In the genomic region with DNA sequence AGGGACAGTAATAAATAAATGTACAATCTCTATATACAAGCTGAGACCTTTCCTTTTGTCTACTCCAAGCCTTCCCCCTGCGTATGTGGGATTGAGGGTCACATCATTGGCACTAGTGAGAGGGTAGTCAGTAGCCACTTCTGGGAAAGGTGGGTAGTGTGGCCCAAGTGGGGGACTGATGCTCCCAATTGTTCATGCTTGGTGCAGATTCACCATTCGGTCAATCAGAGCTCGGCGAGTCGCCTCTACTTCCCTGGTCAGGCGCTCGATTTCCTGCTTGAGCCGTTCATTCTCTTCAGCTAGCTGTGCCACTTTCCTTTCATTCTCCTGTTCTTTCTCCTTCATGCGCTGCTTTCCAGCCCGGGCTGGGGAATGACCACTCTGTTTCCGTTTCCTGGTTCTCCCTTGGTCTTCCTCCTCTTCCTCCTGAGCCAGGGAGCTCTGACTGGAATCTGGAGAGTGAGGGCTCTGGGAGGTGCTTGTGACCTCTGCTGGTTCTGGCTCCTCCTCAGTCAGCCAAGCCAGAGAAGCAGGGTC, we compare ENCODE assay signal across 11 cellular contexts. TPM values are rescaled to one million over a fixed set of nuclear protein-coding genes. Genes with fewer than 3 reads are reported as not detected.
DNase-seq lines count a peak whose midpoint lies in the region; ATAC-seq and TF ChIP-seq lines count a peak whose summit lies in the region.
"Had no signal": no experiment of that assay in that cellular context is flagged by ENCODE, and none has a peak within 500 bp of the region (broad histone marks: within the 10 kb centered on the region; RNA-seq: fewer than 3 reads in every experiment).

No MANE protein-coding gene starts in this region.

- TF ChIP-seq CTCF in C4-2B (conservative IDR thresholded peaks at IDR 0.05) = no peak
- no peak for TF ChIP-seq CTCF in HEK293 (tag by site-specific recombination; IDR thresholded peaks at IDR 0.05)
- no peak for TF ChIP-seq CTCF in body of pancreas (IDR thresholded peaks at IDR 0.05)
- TF ChIP-seq CTCF in nephron progenitor cell (IDR thresholded peaks at IDR 0.05) = no peak

- H3K27ac Mint-ChIP-seq in nephron progenitor cell = peak overlapping the region; percentile 93

- peaks cover 37% of the 10 kb centered on the region for H3K4me1 Mint-ChIP-seq in nephron progenitor cell

- H3K27ac ChIP-seq in C4-2B (peak overlapping the region; percentile 38), HEK293 (ENCODE audit: extremely low read depth, low read depth, low read length) (no peak overlapping the region), body of pancreas (peak overlapping the region in 3 of 4 donors; percentile 3 to 98 (median 46))

- H3K4me1 ChIP-seq in HEK293 (ENCODE audit: control insufficient read depth, insufficient read depth, low read length) (peaks cover 8% of the 10 kb centered on the region; the same call in 1 of the 2 replicates), body of pancreas (peaks cover 58% of the 10 kb centered on the region)

- H3K9me3 ChIP-seq in HEK293 (ENCODE audit: control insufficient read depth, insufficient read depth, low read depth, low read length) (no peaks in the 10 kb centered on the region), body of pancreas (no peaks in the 10 kb centered on the region)

- H3K27me3 ChIP-seq in body of pancreas = no peaks in the 10 kb centered on the region

- peaks cover 40 to 74% of the 10 kb centered on the region in 2 experiments for H3K36me3 ChIP-seq in HEK293 (ENCODE audit: control insufficient read depth in 2 of 2, insufficient read depth in 1 of 2, low read length in 2 of 2)
- H3K36me3 ChIP-seq in body of pancreas (replicated peaks in 1 of 2; ENCODE audit: insufficient read depth in 1 of 2, low read depth in 2 of 2) = peaks cover 4 to 22% of the 10 kb centered on the region in 2 donors

- H3K36me3 Mint-ChIP-seq in nephron progenitor cell (ENCODE audit: low read depth) = peaks cover 73% of the 10 kb centered on the region

- POLR2A ChIA-PET in HEK293 (lab: Yijun Ruan, JAX) = interaction anchor here (1.4 to 2.4 kb wide), 2 partner anchors 10 to 13 kb away, joined by 4 to 15 read pairs; no protein-coding TSS in a partner anchor

- no peaks in the 10 kb centered on the region for H3K9me3 Mint-ChIP-seq in nephron progenitor cell

- intact Hi-C loops in body of pancreas (cut with DNase I) = no loop called here

- no peak for ATAC-seq in body of pancreas
- ATAC-seq in HG03457 (IDR thresholded peaks at IDR 0.05; ENCODE audit: unreplicated experiment) = no peak
- ATAC-seq: sciatic nerve had no signal

- DNase-seq in body of pancreas (no peak), nephron progenitor cell (no peak), HK-2 (ENCODE audit: unreplicated experiment) (no peak), GM03348 (ENCODE audit: low spot score) (no peak)
- DNase-seq in stimulated activated CD4-positive, alpha-beta T cell treated with anti-CD3 and anti-CD28 coated beads, Interleukin-15, amount 100 ng/mL, for 24 hours = no peak
- DNase-seq: DMS153, NCI-H2081 treated with DMSO at 0.1 percent for 48 hours had no signal

- TF ChIP-seq POLR2A in body of pancreas (IDR thresholded peaks at IDR 0.05) = no peak

- 81 to 86% methylated on average over 11 of the region's 11 CpGs for WGBS in body of pancreas, 2 donors

- H3K27me3 Mint-ChIP-seq in nephron progenitor cell (ENCODE audit: low read depth, poor library complexity) = peaks cover 3% of the 10 kb centered on the region

- H3K4me3 ChIP-seq in HEK293 (ENCODE audit: low read depth, low read length) (no peak overlapping the region), body of pancreas (no peak overlapping the region)

- CTCF ChIA-PET in HEK293 (lab: Yijun Ruan, JAX) = interaction anchor here (0.8 to 1.6 kb wide), 3 partner anchors 56 to 796 kb away, joined by 4 to 8 read pairs (median 5); a partner anchor contains a TSS

- H3K4me3 Mint-ChIP-seq in nephron progenitor cell = no peak overlapping the region

TF ChIP-seq in HEK293, 187 proteins besides CTCF, POLR2A, EP300 and RAD21:
- no peak for TF ChIP-seq ZNF404 (tag by site-specific recombination; IDR thresholded peaks at IDR 0.05)
- peak; percentile 52 for TF ChIP-seq ZBTB17 (tag by site-specific recombination; IDR thresholded peaks at IDR 0.05)
- TF ChIP-seq, protein P1, sequence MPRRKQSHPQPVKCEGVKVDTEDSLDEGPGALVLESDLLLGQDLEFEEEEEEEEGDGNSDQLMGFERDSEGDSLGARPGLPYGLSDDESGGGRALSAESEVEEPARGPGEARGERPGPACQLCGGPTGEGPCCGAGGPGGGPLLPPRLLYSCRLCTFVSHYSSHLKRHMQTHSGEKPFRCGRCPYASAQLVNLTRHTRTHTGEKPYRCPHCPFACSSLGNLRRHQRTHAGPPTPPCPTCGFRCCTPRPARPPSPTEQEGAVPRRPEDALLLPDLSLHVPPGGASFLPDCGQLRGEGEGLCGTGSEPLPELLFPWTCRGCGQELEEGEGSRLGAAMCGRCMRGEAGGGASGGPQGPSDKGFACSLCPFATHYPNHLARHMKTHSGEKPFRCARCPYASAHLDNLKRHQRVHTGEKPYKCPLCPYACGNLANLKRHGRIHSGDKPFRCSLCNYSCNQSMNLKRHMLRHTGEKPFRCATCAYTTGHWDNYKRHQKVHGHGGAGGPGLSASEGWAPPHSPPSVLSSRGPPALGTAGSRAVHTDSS (tag by site-specific recombination; IDR thresholded peaks at IDR 0.05) = peak; percentile 76
- TF ChIP-seq ZNF292 (tag by site-specific recombination; IDR thresholded peaks at IDR 0.05; ENCODE audit: borderline replicate concordance, low read depth) = no peak
- TF ChIP-seq IKZF3 (tag by site-specific recombination; IDR thresholded peaks at IDR 0.05) = 0 out of 2 replicates have a peak, but pooled peaks have one; percentile 4
- no peak for TF ChIP-seq ZNF843 (tag by site-specific recombination; IDR thresholded peaks at IDR 0.05)

RNA-seq across cellular contexts. Expression of a gene that starts 3.6 kb away (rescaled TPM):
- 10 to 100 TPM in 1 of 2 donors, 1 to 10 TPM in 1; 7.3 to 12.7 TPM for total RNA-seq in body of pancreas

RNA-seq across cellular contexts. Expression of a gene that starts 5.9 kb away (rescaled TPM):
- total RNA-seq in body of pancreas = 10 to 100 TPM; 22.7 to 30.6 TPM

RNA-seq across cellular contexts. Expression of a gene that starts 28.8 kb away (rescaled TPM):
- total RNA-seq in body of pancreas = 100 to 1,000 TPM in 1 of 2 donors, 10 to 100 TPM in 1; 61.7 to 103 TPM

RNA-seq across cellular contexts. Expression of a gene that starts 30.3 kb away (rescaled TPM):
- total RNA-seq in body of pancreas = 10 to 100 TPM; 80.1 to 89.2 TPM

RNA-seq across cellular contexts. Expression of a gene that starts 33.2 kb away (rescaled TPM):
- 1 to 10 TPM in 1 of 2 donors, under 1 TPM in 1; 0.33 to 1.3 TPM for total RNA-seq in body of pancreas
